ENCODE assay signal across 15 cellular contexts in the genomic region with DNA sequence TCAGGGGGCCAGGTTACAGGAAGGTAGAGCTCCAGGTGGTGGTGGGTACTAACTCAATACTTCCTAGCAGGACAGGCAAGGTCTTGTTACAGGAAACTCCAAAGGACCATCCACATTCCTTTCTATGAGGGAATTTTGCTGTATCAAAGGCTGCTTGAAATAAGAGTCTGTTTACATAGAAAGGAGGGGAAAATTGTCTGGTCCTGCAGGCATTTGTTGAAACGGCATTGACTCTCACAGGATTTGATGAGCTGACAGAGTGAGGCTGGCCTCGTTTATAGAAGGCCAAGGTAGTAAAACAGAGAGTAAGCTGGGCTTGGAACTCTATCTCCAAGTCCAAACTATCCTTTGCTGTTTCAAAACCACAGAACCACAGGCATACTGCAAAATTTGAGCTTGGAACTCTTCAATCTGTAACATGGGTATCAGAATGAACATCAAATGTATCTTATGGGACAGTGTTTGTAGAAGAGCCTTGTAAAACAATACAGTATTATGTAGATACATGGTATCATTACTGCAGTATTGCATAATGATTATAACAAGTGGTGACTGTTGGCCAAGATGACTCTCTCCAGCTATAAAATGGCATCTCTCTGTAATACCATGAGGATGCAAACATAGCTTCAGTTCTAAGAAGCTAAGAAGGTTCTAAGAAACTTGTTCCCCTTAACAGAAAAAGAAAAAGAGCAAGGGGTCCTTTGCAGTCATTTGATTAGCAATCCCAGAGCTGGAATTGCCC.
DNase-seq lines count a peak whose midpoint lies in the region; ATAC-seq, FAIRE-seq and TF ChIP-seq lines count a peak whose summit lies in the region.
"Had no signal": no experiment of that assay in that cellular context is flagged by ENCODE, and none has a peak within 500 bp of the region (broad histone marks: within the 10 kb centered on the region; RNA-seq: fewer than 3 reads in every experiment).

No MANE protein-coding gene starts in this region.

- peak overlapping the region; percentile 93 for H3K27ac ChIP-seq in left ventricle myocardium inferior (replicated peaks)
- H3K27ac ChIP-seq in muscle layer of colon (ENCODE audit: low read depth, low read length) = peak overlapping the region; percentile 26
- H3K27ac ChIP-seq in uterus = peak overlapping the region; percentile 86 to 94
- H3K27ac ChIP-seq: HL-60 had no signal

- peaks cover 15% of the 10 kb centered on the region for H3K36me3 ChIP-seq in left ventricle myocardium inferior
- peaks cover 17% of the 10 kb centered on the region for H3K36me3 ChIP-seq in muscle layer of colon (ENCODE audit: insufficient read depth, low read length)
- no peaks in the 10 kb centered on the region for H3K36me3 ChIP-seq in uterus

- no peaks in the 10 kb centered on the region for H3K27me3 ChIP-seq in left ventricle myocardium inferior (ENCODE audit: low read depth)
- H3K27me3 ChIP-seq in muscle layer of colon (ENCODE audit: control insufficient read depth in 1 of 2, insufficient read depth in 2 of 2, low read length in 2 of 2) = no peaks in the 10 kb centered on the region
- no peaks in the 10 kb centered on the region for H3K27me3 ChIP-seq in uterus
- H3K27me3 ChIP-seq: heart right ventricle had no signal

- H3K9me3 ChIP-seq in left ventricle myocardium inferior (replicated peaks) (no peaks in the 10 kb centered on the region), muscle layer of colon (ENCODE audit: low read length) (no peaks in the 10 kb centered on the region), uterus (no peaks in the 10 kb centered on the region)
- H3K9me3 ChIP-seq: heart right ventricle had no signal

- DNase-seq in left ventricle myocardium inferior = no peak
- DNase-seq in left ventricle myocardium superior = no peak
- peak; percentile 67 for DNase-seq in choroid plexus epithelial cell (ENCODE audit: low read depth)
- no peak for DNase-seq in uterus
- DNase-seq in GM19238 (ENCODE audit: insufficient read length, low spot score) = no peak
- DNase-seq in GM19239 (ENCODE audit: insufficient read length, low spot score) = no peak
- DNase-seq: activated CD4-positive, alpha-beta T cell treated with anti-CD3 and anti-CD28 coated beads, Interleukin-2, amount 50 U/mL, for 48 hours; activated naive CD4-positive, alpha-beta T cell treated with anti-CD3 and anti-CD28 coated beads, Interleukin-2, amount 10 ng/mL, durations not matched to agents 7 days and 5 days; dermis blood vessel endothelial cell; DMS79; midbrain had no signal

- H3K4me3 ChIP-seq in left ventricle myocardium inferior (no peak overlapping the region), choroid plexus epithelial cell (ENCODE audit: low read depth, low read length) (no peak overlapping the region), muscle layer of colon (ENCODE audit: low read depth in 1 of 2, low read length in 2 of 2) (no peak overlapping the region), uterus (no peak overlapping the region)
- H3K4me3 ChIP-seq: heart right ventricle had no signal

- intact Hi-C loops in left ventricle myocardium inferior (cut with micrococcal nuclease) = loop anchor here (10.0 kb wide), 1 partner anchor 59 kb away; the partner anchor contains the start of gene TRAM2
- intact Hi-C loops in left ventricle myocardium superior (cut with micrococcal nuclease) = no loop called here
- intact Hi-C loops in uterus (cut with DNase I; ENCODE audit: low total_unique reads) = loop anchor here (10.0 kb wide), 1 partner anchor 59 kb away; the partner anchor contains the start of gene TRAM2

- H3K9ac ChIP-seq in muscle layer of colon (ENCODE audit: low read length) = no peak overlapping the region

- TF ChIP-seq CTCF in left ventricle myocardium inferior (IDR thresholded peaks at IDR 0.05; ENCODE audit: borderline replicate concordance) = no peak
- no peak for TF ChIP-seq CTCF in choroid plexus epithelial cell (conservative IDR thresholded peaks at IDR 0.05; ENCODE audit: low read depth, low read length)
- TF ChIP-seq CTCF in uterus (IDR thresholded peaks at IDR 0.05) = no peak

- peaks cover 91% of the 10 kb centered on the region for H3K4me1 ChIP-seq in left ventricle myocardium inferior
- peaks cover 70% of the 10 kb centered on the region for H3K4me1 ChIP-seq in muscle layer of colon (ENCODE audit: insufficient read depth, low read length)
- H3K4me1 ChIP-seq in uterus = peaks cover 16 to 37% of the 10 kb centered on the region in 2 donors

- ATAC-seq in left ventricle myocardium superior (no peak), HG03045 (IDR thresholded peaks at IDR 0.05; ENCODE audit: unreplicated experiment) (no peak)

- no peak for TF ChIP-seq POLR2A in uterus (IDR thresholded peaks at IDR 0.05)

- no peak for FAIRE-seq in GM19239 (lab: Jason Lieb, UNC)

Comparison
In these comparisons a context has a peak if more than half of its experiments do, and no peak if none do; other contexts are left out.
1. H3K27ac ChIP-seq: peak in every context shown above with its lines; median percentile 93 in left ventricle myocardium inferior; 90 in uterus; 26 in muscle layer of colon.